In the genomic region with DNA sequence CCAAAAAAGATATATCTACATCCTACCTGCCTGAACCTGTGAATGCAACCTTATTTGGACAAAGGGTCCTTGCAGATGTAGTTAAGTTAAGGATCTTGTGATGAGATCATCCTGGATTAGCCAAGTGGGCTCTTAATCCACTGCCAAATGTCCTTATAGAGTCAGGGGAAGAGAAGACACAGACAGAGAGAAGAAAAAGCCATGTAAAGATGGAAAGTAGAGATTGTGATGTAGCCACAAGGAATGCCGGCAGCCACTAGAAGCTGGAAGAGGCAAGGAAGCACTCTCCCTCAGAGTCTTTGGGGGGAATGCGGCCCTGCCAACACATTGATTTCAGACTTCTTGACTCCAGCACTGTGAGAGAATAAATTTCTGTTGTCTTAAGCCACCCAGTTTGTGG, we compare ENCODE assay signal across 27 cellular contexts. TPM values are rescaled to one million over a fixed set of nuclear protein-coding genes. Genes with fewer than 3 reads are reported as not detected.
DNase-seq lines count a peak whose midpoint lies in the region; ATAC-seq and TF ChIP-seq lines count a peak whose summit lies in the region.
"Had no signal": no experiment of that assay in that cellular context is flagged by ENCODE, and none has a peak within 500 bp of the region (broad histone marks: within the 10 kb centered on the region; RNA-seq: fewer than 3 reads in every experiment).

No MANE protein-coding gene starts in this region.

- H3K4me3 Mint-ChIP-seq in activated CD4-positive, alpha-beta T cell treated with anti-CD3 and anti-CD28 coated beads, Interleukin-2, amount 10 ng/mL, durations not matched to agents 24 days and 14 days: no peak overlapping the region
- H3K4me3 Mint-ChIP-seq in activated T-helper 17 cell treated with anti-CD3 and anti-CD28 coated beads, Interleukin-2, amount 50 U/mL, for 72 hours: no peak overlapping the region
- H3K4me3 Mint-ChIP-seq in endothelial cell (ENCODE audit: unreplicated experiment): no peak overlapping the region
- H3K4me3 Mint-ChIP-seq: activated CD4-positive, alpha-beta T cell treated with anti-CD3 and anti-CD28 coated beads for 36 hours; CD8-positive, alpha-beta T cell; effector memory CD8-positive, alpha-beta T cell; stimulated activated effector memory CD8-positive, alpha-beta T cell treated with anti-CD3 and anti-CD28 coated beads, Interleukin-12 subunit alpha, Interleukin-12 subunit beta, amount 100 ng/mL, for 72 hours; T-helper 17 cell had no signal

- no peak for DNase-seq in activated CD4-positive, alpha-beta T cell treated with anti-CD3 and anti-CD28 coated beads, Interleukin-2, amount 10 ng/mL, durations not matched to agents 24 days and 14 days
- no peak for DNase-seq in activated CD4-positive, alpha-beta T cell treated with anti-CD3 and anti-CD28 coated beads for 48 hours
- DNase-seq in H4 (ENCODE audit: low spot score) (peak; percentile 9), iris pigment epithelial cell (ENCODE audit: low read depth) (peak; percentile 27), retina (no peak), endothelial cell (ENCODE audit: low spot score) (no peak)
- DNase-seq: 8988T; activated CD4-positive, alpha-beta T cell treated with anti-CD3 and anti-CD28 coated beads for 36 hours; AML-193; brain microvascular endothelial cell; CD8-positive, alpha-beta T cell; DMS 273 treated with DMSO at 0.1 percent for 48 hours; effector memory CD8-positive, alpha-beta T cell; KG1; NCI-H1436 treated with DMSO at 0.1 percent for 48 hours; NCI-H510A; NK-92 treated with Interleukin-12 subunit alpha and Interleukin-12 subunit beta, amount 100 ng/mL, for 24 hours; psoas muscle; SIG-M5; spleen; stimulated activated CD4-positive, alpha-beta T cell treated with anti-CD3 and anti-CD28 coated beads, Interleukin-2, amount 100 ng/mL, for 48 hours; T-helper 17 cell had no signal

- H3K27me3 Mint-ChIP-seq in activated CD4-positive, alpha-beta T cell treated with anti-CD3 and anti-CD28 coated beads, Interleukin-2, amount 10 ng/mL, durations not matched to agents 24 days and 14 days: no peaks in the 10 kb centered on the region
- no peaks in the 10 kb centered on the region for H3K27me3 Mint-ChIP-seq in activated T-helper 17 cell treated with anti-CD3 and anti-CD28 coated beads, Interleukin-2, amount 50 U/mL, for 72 hours
- H3K27me3 Mint-ChIP-seq in endothelial cell (ENCODE audit: unreplicated experiment): no peaks in the 10 kb centered on the region
- H3K27me3 Mint-ChIP-seq: activated CD4-positive, alpha-beta T cell treated with anti-CD3 and anti-CD28 coated beads for 36 hours; effector memory CD8-positive, alpha-beta T cell; T-helper 17 cell had no signal

- peaks cover 56% of the 10 kb centered on the region for H3K4me1 Mint-ChIP-seq in activated CD4-positive, alpha-beta T cell treated with anti-CD3 and anti-CD28 coated beads, Interleukin-2, amount 10 ng/mL, durations not matched to agents 24 days and 14 days
- peaks cover 34% of the 10 kb centered on the region for H3K4me1 Mint-ChIP-seq in activated T-helper 17 cell treated with anti-CD3 and anti-CD28 coated beads, Interleukin-2, amount 50 U/mL, for 72 hours
- peaks cover 8% of the 10 kb centered on the region for H3K4me1 Mint-ChIP-seq in endothelial cell (ENCODE audit: unreplicated experiment)

- no peak for ATAC-seq in activated T-helper 17 cell treated with anti-CD3 and anti-CD28 coated beads, Interleukin-2, amount 50 U/mL, for 72 hours (replicated peaks)
- no peak for ATAC-seq in GM19324 (IDR thresholded peaks at IDR 0.05; ENCODE audit: low FRiP score, unreplicated experiment)
- ATAC-seq: activated CD4-positive, alpha-beta T cell treated with anti-CD3 and anti-CD28 coated beads for 36 hours; CD8-positive, alpha-beta T cell; effector memory CD8-positive, alpha-beta T cell; psoas muscle; stimulated activated effector memory CD8-positive, alpha-beta T cell treated with anti-CD3 and anti-CD28 coated beads, Interleukin-12 subunit alpha, Interleukin-12 subunit beta, amount 100 ng/mL, for 72 hours; T-helper 17 cell had no signal

- intact Hi-C loops in activated CD4-positive, alpha-beta T cell treated with anti-CD3 and anti-CD28 coated beads, Interleukin-2, amount 10 ng/mL, durations not matched to agents 24 days and 14 days (cut with micrococcal nuclease): no loop called here

- peak overlapping the region; percentile 100 for H3K27ac Mint-ChIP-seq in activated CD4-positive, alpha-beta T cell treated with anti-CD3 and anti-CD28 coated beads, Interleukin-2, amount 10 ng/mL, durations not matched to agents 24 days and 14 days
- peak overlapping the region; percentile 70 for H3K27ac Mint-ChIP-seq in activated T-helper 17 cell treated with anti-CD3 and anti-CD28 coated beads, Interleukin-2, amount 50 U/mL, for 72 hours
- no peak overlapping the region for H3K27ac Mint-ChIP-seq in endothelial cell (ENCODE audit: unreplicated experiment)
- H3K27ac Mint-ChIP-seq: CD8-positive, alpha-beta T cell; effector memory CD8-positive, alpha-beta T cell; stimulated activated effector memory CD8-positive, alpha-beta T cell treated with anti-CD3 and anti-CD28 coated beads, Interleukin-12 subunit alpha, Interleukin-12 subunit beta, amount 100 ng/mL, for 72 hours; T-helper 17 cell had no signal

- H3K9me3 Mint-ChIP-seq in activated CD4-positive, alpha-beta T cell treated with anti-CD3 and anti-CD28 coated beads, Interleukin-2, amount 10 ng/mL, durations not matched to agents 24 days and 14 days: peaks cover 25% of the 10 kb centered on the region
- peaks cover 3% of the 10 kb centered on the region for H3K9me3 Mint-ChIP-seq in activated T-helper 17 cell treated with anti-CD3 and anti-CD28 coated beads, Interleukin-2, amount 50 U/mL, for 72 hours
- no peaks in the 10 kb centered on the region for H3K9me3 Mint-ChIP-seq in endothelial cell (ENCODE audit: unreplicated experiment)
- H3K9me3 Mint-ChIP-seq: CD8-positive, alpha-beta T cell; effector memory CD8-positive, alpha-beta T cell; stimulated activated effector memory CD8-positive, alpha-beta T cell treated with anti-CD3 and anti-CD28 coated beads, Interleukin-12 subunit alpha, Interleukin-12 subunit beta, amount 100 ng/mL, for 72 hours had no signal

- TF ChIP-seq CTCF in endothelial cell (IDR thresholded peaks at IDR 0.05; ENCODE audit: unreplicated experiment): no peak

- H3K36me3 Mint-ChIP-seq in activated CD4-positive, alpha-beta T cell treated with anti-CD3 and anti-CD28 coated beads, Interleukin-2, amount 10 ng/mL, durations not matched to agents 24 days and 14 days (ENCODE audit: low read depth): peaks cover 23% of the 10 kb centered on the region
- peaks cover 5% of the 10 kb centered on the region for H3K36me3 Mint-ChIP-seq in activated T-helper 17 cell treated with anti-CD3 and anti-CD28 coated beads, Interleukin-2, amount 50 U/mL, for 72 hours (ENCODE audit: low read depth)
- H3K36me3 Mint-ChIP-seq in endothelial cell (ENCODE audit: low read depth, unreplicated experiment): no peaks in the 10 kb centered on the region
- H3K36me3 Mint-ChIP-seq: CD8-positive, alpha-beta T cell; stimulated activated effector memory CD8-positive, alpha-beta T cell treated with anti-CD3 and anti-CD28 coated beads, Interleukin-12 subunit alpha, Interleukin-12 subunit beta, amount 100 ng/mL, for 72 hours had no signal

RNA-seq across cellular contexts. Expression of gene HSD11B1, which starts 16.2 kb away (rescaled TPM):
- 15.1 TPM in 2 replicates for total RNA-seq in activated CD4-positive, alpha-beta T cell treated with anti-CD3 and anti-CD28 coated beads, Interleukin-2, amount 10 ng/mL, durations not matched to agents 24 days and 14 days
- 0.08 TPM in 1 of 2 replicates, not detected in the other for total RNA-seq in H4 (2014; rRNA removed; shearing (Covaris generic))
- 1 to 10 TPM; 2.4 to 9.7 TPM for total RNA-seq in activated T-helper 17 cell treated with anti-CD3 and anti-CD28 coated beads, Interleukin-2, amount 50 U/mL, for 72 hours
- not detected for total RNA-seq in endothelial cell (ENCODE audit: unreplicated experiment)
- total RNA-seq: CD8-positive, alpha-beta T cell had no signal

RNA-seq across cellular contexts. Expression of gene TRAF3IP3, which starts 35.0 kb away (rescaled TPM):
- total RNA-seq in activated CD4-positive, alpha-beta T cell treated with anti-CD3 and anti-CD28 coated beads, Interleukin-2, amount 10 ng/mL, durations not matched to agents 24 days and 14 days: 392 and 394 TPM in 2 replicates
- total RNA-seq in H4 (2014; rRNA removed; shearing (Covaris generic)): not detected in 2 replicates
- total RNA-seq in activated T-helper 17 cell treated with anti-CD3 and anti-CD28 coated beads, Interleukin-2, amount 50 U/mL, for 72 hours: 100 to 1,000 TPM; 175 to 184 TPM
- not detected for total RNA-seq in endothelial cell (ENCODE audit: unreplicated experiment)
- total RNA-seq: HT1080, kidney epithelial cell had no signal

RNA-seq across cellular contexts. Expression of gene G0S2, which starts 45.6 kb away (rescaled TPM):
- total RNA-seq in activated CD4-positive, alpha-beta T cell treated with anti-CD3 and anti-CD28 coated beads, Interleukin-2, amount 10 ng/mL, durations not matched to agents 24 days and 14 days: 449 and 477 TPM in 2 replicates
- total RNA-seq in H4 (2014; rRNA removed; shearing (Covaris generic)): 0.31 TPM in 1 of 2 replicates, not detected in the other
- total RNA-seq in activated T-helper 17 cell treated with anti-CD3 and anti-CD28 coated beads, Interleukin-2, amount 50 U/mL, for 72 hours: 10 to 100 TPM; 16.1 to 17.1 TPM
- not detected for total RNA-seq in endothelial cell (ENCODE audit: unreplicated experiment)
- total RNA-seq: HT1080 had no signal

Comparison
In these comparisons a context has a peak if more than half of its experiments do, and no peak if none do; other contexts are left out.
1. DNase-seq: peak in H4 (single experiment) and iris pigment epithelial cell (single experiment); none in activated CD4-positive, alpha-beta T cell treated with anti-CD3 and anti-CD28 coated beads, Interleukin-2, amount 10 ng/mL, durations not matched to agents 24 days and 14 days (single experiment), activated CD4-positive, alpha-beta T cell treated with anti-CD3 and anti-CD28 coated beads for 48 hours (single experiment), retina (single experiment) and endothelial cell (single experiment).
2. RNA of gene TRAF3IP3, which starts 35.0 kb away (total RNA-seq): 392 to 394 TPM in activated CD4-positive, alpha-beta T cell treated with anti-CD3 and anti-CD28 coated beads, Interleukin-2, amount 10 ng/mL, durations not matched to agents 24 days and 14 days and 175 to 184 TPM in activated T-helper 17 cell treated with anti-CD3 and anti-CD28 coated beads, Interleukin-2, amount 50 U/mL, for 72 hours; not detected in endothelial cell (single experiment) and not detected in H4; every median in the first group is over 100 times any median in the second.
3. RNA of gene G0S2, which starts 45.6 kb away (total RNA-seq): 449 to 477 TPM in activated CD4-positive, alpha-beta T cell treated with anti-CD3 and anti-CD28 coated beads, Interleukin-2, amount 10 ng/mL, durations not matched to agents 24 days and 14 days; 16.1 to 17.1 TPM in activated T-helper 17 cell treated with anti-CD3 and anti-CD28 coated beads, Interleukin-2, amount 50 U/mL, for 72 hours, 0.31 TPM in H4 and not detected in endothelial cell (single experiment); every median in the first group is over 10 times any median in the second.